ENCODE assay signal across 30 cellular contexts in genomic region chr4:139317635-139318034, GRCh38. TPM values are rescaled to one million over a fixed set of nuclear protein-coding genes. Genes with fewer than 3 reads are reported as not detected.
DNase-seq lines count a peak whose midpoint lies in the region; ATAC-seq, FAIRE-seq and TF ChIP-seq lines count a peak whose summit lies in the region.
"Had no signal": no experiment of that assay in that cellular context is flagged by ENCODE, and none has a peak within 500 bp of the region (broad histone marks: within the 10 kb centered on the region; RNA-seq: fewer than 3 reads in every experiment).

No MANE protein-coding gene starts in this region.

- TF ChIP-seq CTCF in cardiac muscle cell (IDR thresholded peaks at IDR 0.05; ENCODE audit: low read depth, low read length) (no peak), GM12878 (IDR thresholded peaks at IDR 0.05 in 2 of 3, conservative IDR thresholded peaks at IDR 0.05 in 1 of 3; ENCODE audit: control insufficient read depth in 2 of 3, extremely low read depth in 1 of 3, insufficient read depth in 1 of 3, low read depth in 3 of 3, low read length in 3 of 3) (no peak), BE2C (IDR thresholded peaks at IDR 0.05; ENCODE audit: low read depth, low read length) (no peak)

- H3K36me3 Mint-ChIP-seq in activated T-cell treated with anti-CD3 and anti-CD28 coated beads, Interleukin-2, amount 50 U/mL, for 24 hours (ENCODE audit: low read depth), result peaks cover 67% of the 10 kb centered on the region
- H3K36me3 Mint-ChIP-seq in activated naive CD8-positive, alpha-beta T cell treated with anti-CD3 and anti-CD28 coated beads for 36 hours, result peaks cover 51% of the 10 kb centered on the region

- no peak for TF ChIP-seq RAD21 in GM12878 (IDR thresholded peaks at IDR 0.05; ENCODE audit: insufficient read depth, low read depth, low read length)

- no peak overlapping the region for H3K4me3 Mint-ChIP-seq in activated T-cell treated with anti-CD3 and anti-CD28 coated beads, Interleukin-2, amount 50 U/mL, for 24 hours
- no peak overlapping the region for H3K4me3 Mint-ChIP-seq in activated naive CD8-positive, alpha-beta T cell treated with anti-CD3 and anti-CD28 coated beads for 36 hours
- H3K4me3 Mint-ChIP-seq: CD8-positive, alpha-beta T cell had no signal

- in situ Hi-C loops in GM12878 (cut with MboI), result loop anchor here (25.0 kb wide), 1 partner anchor 1105 kb away; no protein-coding TSS in a partner anchor

- no peaks in the 10 kb centered on the region for H3K9me3 ChIP-seq in cardiac muscle cell (ENCODE audit: low read depth)
- H3K9me3 ChIP-seq in right cardiac atrium (ENCODE audit: control insufficient read depth, low read length), result no peaks in the 10 kb centered on the region
- no peaks in the 10 kb centered on the region; the same call in none of the 3 replicates for H3K9me3 ChIP-seq in GM12878 (replicated peaks; ENCODE audit: control insufficient read depth, insufficient read depth, low read length)
- H3K9me3 ChIP-seq in BE2C, result no peaks in the 10 kb centered on the region

- peaks cover 75% of the 10 kb centered on the region for H3K4me1 Mint-ChIP-seq in activated T-cell treated with anti-CD3 and anti-CD28 coated beads, Interleukin-2, amount 50 U/mL, for 24 hours (ENCODE audit: low read depth)
- H3K4me1 Mint-ChIP-seq in activated naive CD8-positive, alpha-beta T cell treated with anti-CD3 and anti-CD28 coated beads for 36 hours, result peaks cover 66% of the 10 kb centered on the region

- no peak overlapping the region for H3K4me2 ChIP-seq in GM12878 (ENCODE audit: control insufficient read depth, insufficient read depth)
- H3K4me2 ChIP-seq: BLaER1 had no signal

- no peaks in the 10 kb centered on the region for H3K27me3 ChIP-seq in cardiac muscle cell
- H3K27me3 ChIP-seq in right cardiac atrium (ENCODE audit: control insufficient read depth, insufficient read depth), result no peaks in the 10 kb centered on the region
- no peaks in the 10 kb centered on the region for H3K27me3 ChIP-seq in GM12878 (replicated peaks in 1 of 2; ENCODE audit: control insufficient read depth in 2 of 2, insufficient read depth in 2 of 2, low read length in 1 of 2)
- no peaks in the 10 kb centered on the region for H3K27me3 ChIP-seq in BE2C
- H3K27me3 ChIP-seq: BLaER1 had no signal

- H3K27ac ChIP-seq in cardiac muscle cell (peak overlapping the region; percentile 66), right cardiac atrium (ENCODE audit: low read length) (no peak overlapping the region), GM12878 (ENCODE audit: control insufficient read depth, insufficient read depth) (no peak overlapping the region)
- H3K27ac ChIP-seq: BLaER1 had no signal

- ATAC-seq in right cardiac atrium (no peak), GM12878 (no peak), GM21529 (IDR thresholded peaks at IDR 0.05; ENCODE audit: unreplicated experiment) (no peak)
- ATAC-seq: CD8-positive, alpha-beta T cell had no signal

- H3K36me3 ChIP-seq in cardiac muscle cell (no peaks in the 10 kb centered on the region), GM12878 (ENCODE audit: control insufficient read depth in 2 of 2, insufficient read depth in 2 of 2, low read length in 1 of 2) (peaks cover 0 to 2% of the 10 kb centered on the region in 2 experiments; a peak in 1 of 4 replicates), BE2C (peaks cover 3% of the 10 kb centered on the region; the same call in 1 of the 2 replicates)

- H3K4me3 ChIP-seq in cardiac muscle cell (no peak overlapping the region), right cardiac atrium (ENCODE audit: low read length) (no peak overlapping the region), GM12878 (no peak overlapping the region), BE2C (ENCODE audit: low read depth, low read length) (no peak overlapping the region)
- H3K4me3 ChIP-seq: BLaER1 had no signal

- no peaks in the 10 kb centered on the region for H4K20me1 ChIP-seq in GM12878 (ENCODE audit: control insufficient read depth, insufficient read depth)

- no peak for TF ChIP-seq POLR2A in GM12878 (IDR thresholded peaks at IDR 0.05; ENCODE audit: low read depth, low read length)

- RAD21 ChIA-PET in GM12878 (lab: Charles Lee; ENCODE audit: unreplicated experiment), result no interaction called here

- no TSS peak for BruUV-seq in GM12878 (replicated peaks; lab: Mats Ljungman, UMichigan)

- H3K27me3 Mint-ChIP-seq in activated T-cell treated with anti-CD3 and anti-CD28 coated beads, Interleukin-2, amount 50 U/mL, for 24 hours, result no peaks in the 10 kb centered on the region
- H3K27me3 Mint-ChIP-seq in activated naive CD8-positive, alpha-beta T cell treated with anti-CD3 and anti-CD28 coated beads for 36 hours, result no peaks in the 10 kb centered on the region

- SMC1A ChIA-PET in GM12878 (lab: Charles Lee; ENCODE audit: uncharacterized antibody, unreplicated experiment), result no interaction called here

- peaks cover 4% of the 10 kb centered on the region for H3K9me3 Mint-ChIP-seq in activated T-cell treated with anti-CD3 and anti-CD28 coated beads, Interleukin-2, amount 50 U/mL, for 24 hours
- H3K9me3 Mint-ChIP-seq in activated naive CD8-positive, alpha-beta T cell treated with anti-CD3 and anti-CD28 coated beads for 36 hours, result peaks cover 19% of the 10 kb centered on the region
- H3K9me3 Mint-ChIP-seq: CD8-positive, alpha-beta T cell had no signal

- intact Hi-C loops in right cardiac atrium (cut with DNase I), result no loop called here
- intact Hi-C loops in GM12878 (cut with micrococcal nuclease; ENCODE audit: unreplicated experiment), result no loop called here

- no peak overlapping the region for H2AFZ ChIP-seq in GM12878 (ENCODE audit: control insufficient read depth, low read depth, low read length)

- POLR2A ChIA-PET in HEK293T (lab: Yijun Ruan, JAX), result no interaction called here
- POLR2A ChIA-PET in GM12878 (lab: Charles Lee), result no interaction called here

- TF ChIP-seq EP300 in GM12878 (IDR thresholded peaks at IDR 0.05; ENCODE audit: borderline replicate concordance in 1 of 2, control insufficient read depth in 1 of 2, low read depth in 2 of 2, low read length in 2 of 2), result no peak

- H3K4me1 ChIP-seq in cardiac muscle cell (ENCODE audit: low read depth) (peaks cover 20% of the 10 kb centered on the region), right cardiac atrium (ENCODE audit: control insufficient read depth, insufficient read depth, low read length) (peaks cover 4% of the 10 kb centered on the region), GM12878 (ENCODE audit: control insufficient read depth, insufficient read depth, low read length) (peaks cover 18% of the 10 kb centered on the region), BE2C (no peaks in the 10 kb centered on the region; the same call in 1 of the 2 replicates)

- CTCF ChIA-PET in HEK293T (lab: Yijun Ruan, JAX) (no interaction called here), GM12878 (lab: Yijun Ruan, JAX) (no interaction called here)

- DNase-seq in cardiac muscle cell (ENCODE audit: low read depth in 1 of 2, low spot score in 1 of 2), result no peak
- DNase-seq in right cardiac atrium, result no peak
- DNase-seq in HEK293T (ENCODE audit: extremely low spot score), result no peak
- DNase-seq in GM12878 (ENCODE audit: low read depth, low spot score), result no peak
- no peak for DNase-seq in BE2C
- DNase-seq in activated T-cell treated with anti-CD3 and anti-CD28 coated beads, Interleukin-2, amount 50 U/mL, for 24 hours, result no peak
- no peak for DNase-seq in activated naive CD8-positive, alpha-beta T cell treated with anti-CD3 and anti-CD28 coated beads for 36 hours
- DNase-seq: 8988T; CD8-positive, alpha-beta T cell; DMS 273 treated with DMSO at 0.1 percent for 48 hours; DMS79; EL; GDM1; Karpas-422; MV-4-11; NCI-H1105; NCI-H1436 treated with DMSO at 0.1 percent for 48 hours; NCI-H187 treated with DMSO at 0.1 percent for 48 hours; NCI-H2107; NCI-H526; NCI-H82; NK-92 treated with Interleukin-12 subunit alpha and Interleukin-12 subunit beta, amount 100 ng/mL, for 24 hours; RPMI8226; SHP77 had no signal

- no peak overlapping the region for H3K27ac Mint-ChIP-seq in activated T-cell treated with anti-CD3 and anti-CD28 coated beads, Interleukin-2, amount 50 U/mL, for 24 hours
- H3K27ac Mint-ChIP-seq in activated naive CD8-positive, alpha-beta T cell treated with anti-CD3 and anti-CD28 coated beads for 36 hours, result no peak overlapping the region

- H3K79me2 ChIP-seq in GM12878 (ENCODE audit: control insufficient read depth, insufficient read depth, low read length), result peaks cover 95% of the 10 kb centered on the region

- FAIRE-seq in GM12878 (lab: Jason Lieb, UNC), result no peak
- FAIRE-seq: GM12891, H54 had no signal

- H3K9ac ChIP-seq in GM12878 (ENCODE audit: control insufficient read depth, insufficient read depth, low read length), result no peak overlapping the region
- H3K9ac ChIP-seq: BLaER1 had no signal

RNA-seq across cellular contexts. Expression of gene NDUFC1, which starts 15.4 kb away (rescaled TPM):
- total RNA-seq in cardiac muscle cell (91.6 and 111 TPM in 2 replicates), right cardiac atrium (100 to 1,000 TPM; 167 to 217 (median 192) TPM), GM12878 (2014; rRNA removed) (37.5 TPM in 2 replicates), GM12878 (2014; rRNA removed; fragmentation: Illumina TruSeq; extraction: Trizol) (51.5 and 56.6 TPM in 2 replicates), GM12878 (2021) (36.7 and 40.1 TPM in 2 replicates)
- polyA plus RNA-seq in cardiac muscle cell (316 and 324 TPM in 2 replicates), right cardiac atrium (382 TPM), GM12878 (2011; rRNA removed) (45.1 and 57.7 TPM in 2 replicates), GM12878 (2014; fragmentation: Illumina TruSeq; extraction: Trizol) (11.9 and 25.5 TPM in 2 replicates), GM12878 (2014; fragmentation: Nextera tagmentation; extraction: Ambion mirVana) (100 to 1,000 TPM; 197 to 215 TPM), GM12878 (2014; rRNA removed) (81.3 and 83.6 TPM in 2 replicates), GM12878 (2016; fragmentation: Nextera tagmentation; extraction: Ambion mirVana) (100 to 1,000 TPM; 227 to 242 TPM)
- 12.7 and 13.1 TPM in 2 replicates for total RNA-seq in GM12878 (2013; cell fraction: nucleolus; rRNA removed)
- polyA plus RNA-seq in GM12878 (2011; ENCODE audit: low read depth), result 9.7 TPM
- 40.2 and 41.9 TPM in 2 replicates for polyA plus RNA-seq in GM12878 (2011; cell fraction: cytosol; rRNA removed)
- polyA plus RNA-seq in GM12878 (2011; cell fraction: nucleus; rRNA removed), result 28.3 and 30.8 TPM in 2 replicates
- 64.9 and 68.6 TPM in 2 replicates for polyA plus RNA-seq in GM12878 (2012)
- polyA minus RNA-seq in GM12878 (2011; rRNA and poly(A)+ RNA removed), result 11.4 and 11.5 TPM in 2 replicates
- polyA minus RNA-seq in GM12878 (2011; cell fraction: cytosol; rRNA and poly(A)+ RNA removed), result 9.1 and 9.4 TPM in 2 replicates
- 6.0 and 6.2 TPM in 2 replicates for polyA minus RNA-seq in GM12878 (2011; cell fraction: nucleus; rRNA and poly(A)+ RNA removed)
- 106 TPM for polyA plus RNA-seq in BE2C (2012; ENCODE audit: insufficient read depth, insufficient read length, low read depth)
- 10 to 100 TPM; 61.3 to 65.3 TPM for total RNA-seq in activated naive CD8-positive, alpha-beta T cell treated with anti-CD3 and anti-CD28 coated beads for 36 hours

RNA-seq across cellular contexts. Expression of gene NAA15, which starts 16.3 kb away (rescaled TPM):
- 14.9 and 16.4 TPM in 2 replicates for total RNA-seq in cardiac muscle cell
- polyA plus RNA-seq in cardiac muscle cell, result 24.0 TPM in 2 replicates
- 10 to 100 TPM; 30.0 to 45.0 (median 37.8) TPM for total RNA-seq in right cardiac atrium
- 9.2 TPM for polyA plus RNA-seq in right cardiac atrium
- total RNA-seq in GM12878 (2013; cell fraction: nucleolus; rRNA removed), result 81.8 and 92.1 TPM in 2 replicates
- 52.8 and 64.7 TPM in 2 replicates for total RNA-seq in GM12878 (2014; rRNA removed)
- total RNA-seq in GM12878 (2014; rRNA removed; fragmentation: Illumina TruSeq; extraction: Trizol), result 64.3 and 66.1 TPM in 2 replicates
- total RNA-seq in GM12878 (2021), result 84.6 and 91.5 TPM in 2 replicates
- 9.0 TPM for polyA plus RNA-seq in GM12878 (2011; ENCODE audit: low read depth)
- 35.2 and 57.5 TPM in 2 replicates for polyA plus RNA-seq in GM12878 (2011; rRNA removed)
- polyA plus RNA-seq in GM12878 (2011; cell fraction: cytosol; rRNA removed), result 8.2 and 9.4 TPM in 2 replicates
- polyA plus RNA-seq in GM12878 (2011; cell fraction: nucleus; rRNA removed), result 10.2 and 16.0 TPM in 2 replicates
- polyA plus RNA-seq in GM12878 (2012), result 15.2 and 21.9 TPM in 2 replicates
- polyA plus RNA-seq in GM12878 (2014; fragmentation: Illumina TruSeq; extraction: Trizol), result 51.0 and 67.1 TPM in 2 replicates
- polyA plus RNA-seq in GM12878 (2014; fragmentation: Nextera tagmentation; extraction: Ambion mirVana), result 10 to 100 TPM; 24.3 to 29.7 TPM
- 25.2 and 28.9 TPM in 2 replicates for polyA plus RNA-seq in GM12878 (2014; rRNA removed)
- 10 to 100 TPM; 91.5 to 93.1 TPM for polyA plus RNA-seq in GM12878 (2016; fragmentation: Nextera tagmentation; extraction: Ambion mirVana)
- 27.8 and 54.3 TPM in 2 replicates for polyA minus RNA-seq in GM12878 (2011; rRNA and poly(A)+ RNA removed)
- polyA minus RNA-seq in GM12878 (2011; cell fraction: cytosol; rRNA and poly(A)+ RNA removed), result 20.6 and 27.1 TPM in 2 replicates
- 16.4 and 34.3 TPM in 2 replicates for polyA minus RNA-seq in GM12878 (2011; cell fraction: nucleus; rRNA and poly(A)+ RNA removed)
- polyA plus RNA-seq in BE2C (2012; ENCODE audit: insufficient read depth, insufficient read length, low read depth), result 18.5 TPM
- 100 to 1,000 TPM; 120 to 131 TPM for total RNA-seq in activated naive CD8-positive, alpha-beta T cell treated with anti-CD3 and anti-CD28 coated beads for 36 hours

RNA-seq across cellular contexts. Expression of gene MGARP, which starts 37.6 kb away (rescaled TPM):
- total RNA-seq in cardiac muscle cell (2.8 and 3.0 TPM in 2 replicates), right cardiac atrium (1 to 10 TPM; 1.3 to 3.3 (median 1.8) TPM), GM12878 (2014; rRNA removed) (not detected in 2 replicates), GM12878 (2014; rRNA removed; fragmentation: Illumina TruSeq; extraction: Trizol) (not detected in 2 replicates), GM12878 (2021) (not detected in 2 replicates)
- polyA plus RNA-seq in cardiac muscle cell (4.4 and 4.6 TPM in 2 replicates), right cardiac atrium (7.1 TPM), GM12878 (2011; rRNA removed) (0.23 and 0.30 TPM in 2 replicates), GM12878 (2014; fragmentation: Illumina TruSeq; extraction: Trizol) (0.36 TPM in 1 of 2 replicates, not detected in the other), GM12878 (2014; fragmentation: Nextera tagmentation; extraction: Ambion mirVana) (under 1 TPM; 0.04 to 0.08 TPM), GM12878 (2014; rRNA removed) (0.11 TPM in 1 of 2 replicates, not detected in the other), GM12878 (2016; fragmentation: Nextera tagmentation; extraction: Ambion mirVana) (not detected)
- total RNA-seq in GM12878 (2013; cell fraction: nucleolus; rRNA removed), result 0.40 and 0.51 TPM in 2 replicates
- not detected for polyA plus RNA-seq in GM12878 (2011; ENCODE audit: low read depth)
- 0.06 TPM in 1 of 2 replicates, not detected in the other for polyA plus RNA-seq in GM12878 (2011; cell fraction: cytosol; rRNA removed)
- polyA plus RNA-seq in GM12878 (2011; cell fraction: nucleus; rRNA removed), result 0.10 TPM in 1 of 2 replicates, not detected in the other
- not detected in 2 replicates for polyA plus RNA-seq in GM12878 (2012)
- polyA minus RNA-seq in GM12878 (2011; rRNA and poly(A)+ RNA removed), result not detected in 2 replicates
- not detected in 2 replicates for polyA minus RNA-seq in GM12878 (2011; cell fraction: cytosol; rRNA and poly(A)+ RNA removed)
- not detected in 2 replicates for polyA minus RNA-seq in GM12878 (2011; cell fraction: nucleus; rRNA and poly(A)+ RNA removed)
- polyA plus RNA-seq in BE2C (2012; ENCODE audit: insufficient read depth, insufficient read length, low read depth), result 0.88 TPM
- total RNA-seq in activated naive CD8-positive, alpha-beta T cell treated with anti-CD3 and anti-CD28 coated beads for 36 hours, result under 1 TPM; 0.19 to 0.38 TPM
- total RNA-seq: CD8-positive, alpha-beta T cell; HT-29; SK-MEL-5 had no signal
